Comparison of ENCODE assay signal across 27 cellular contexts in genomic region chr20:39624316-39624715, GRCh38.
"Had no signal": no experiment of that assay in that cellular context is flagged by ENCODE, and none has a peak within 500 bp of the region (broad histone marks: within the 10 kb centered on the region; RNA-seq: fewer than 3 reads in every experiment).

No MANE protein-coding gene starts in this region.

- ATAC-seq: activated CD8-positive, alpha-beta T cell treated with anti-CD3 and anti-CD28 coated beads for 36 hours; activated T-cell treated with anti-CD3 and anti-CD28 coated beads, Interleukin-2, amount 50 U/mL, for 72 hours; activated T-helper 17 cell treated with anti-CD3 and anti-CD28 coated beads, Interleukin-2, amount 50 U/mL, for 72 hours; Panc1 had no signal

- H3K27me3 ChIP-seq: ascending aorta, SJSA1 had no signal

- H3K9ac ChIP-seq: SK-N-SH had no signal

- H3K4me3 ChIP-seq: ascending aorta, SJSA1 had no signal

- H3K27ac ChIP-seq: ascending aorta, SJSA1 had no signal

- FAIRE-seq: TTC549 had no signal

- DNase-seq: activated CD4-positive, alpha-beta T cell treated with anti-CD3 and anti-CD28 coated beads, Interleukin-2, amount 10 ng/mL, durations not matched to agents 24 days and 14 days; activated CD4-positive, alpha-beta T cell treated with anti-CD3 and anti-CD28 coated beads, Interleukin-2, amount 50 U/mL, for 4 hours; activated CD8-positive, alpha-beta T cell treated with anti-CD3 and anti-CD28 coated beads for 36 hours; activated effector memory CD4-positive, alpha-beta T cell treated with anti-CD3 and anti-CD28 coated beads, Interleukin-2, amount 50 U/mL, for 16 hours; activated naive CD4-positive, alpha-beta T cell; activated naive CD4-positive, alpha-beta T cell treated with anti-CD3 and anti-CD28 coated beads, Interleukin-2, amount 50 U/mL, for 16 hours; activated naive CD8-positive, alpha-beta T cell treated with anti-CD3 and anti-CD28 coated beads for 36 hours; activated T-cell treated with anti-CD3 and anti-CD28 coated beads, Interleukin-2, amount 50 U/mL, for 1 hour; activated T-cell treated with anti-CD3 and anti-CD28 coated beads, Interleukin-2, amount 50 U/mL, for 72 hours; amygdala; caudate nucleus; cerebellar nuclear complex; NCI-H1105 treated with DMSO at 0.1 percent for 48 hours; NCI-H1436; NCI-H1694; NCI-H1930; NCI-H2081 treated with DMSO at 0.1 percent for 48 hours; NCI-H226; NCI-H446 treated with DMSO at 0.1 percent for 48 hours; NCI-H524; SHP77 treated with DMSO at 0.1 percent for 48 hours; SK-N-SH had no signal

- H3K4me1 ChIP-seq: ascending aorta, SJSA1 had no signal

- H3K9me3 ChIP-seq: ascending aorta, SJSA1, SK-N-SH had no signal

- H3K4me2 ChIP-seq: SK-N-SH had no signal

- H3K36me3 ChIP-seq: ascending aorta, SJSA1 had no signal
